Comparison of ENCODE assay signal across 19 cellular contexts in genomic region chr2:241200822-241201395, GRCh38. TPM values are rescaled to one million over a fixed set of nuclear protein-coding genes. Genes with fewer than 3 reads are reported as not detected.
"Had no signal": no experiment of that assay in that cellular context is flagged by ENCODE, and none has a peak within 500 bp of the region (broad histone marks: within the 10 kb centered on the region; RNA-seq: fewer than 3 reads in every experiment).

No MANE protein-coding gene starts in this region.

- H3K9me3 ChIP-seq: gastroesophageal sphincter, heart right ventricle, neutrophil had no signal

- H3K4me1 ChIP-seq: gastroesophageal sphincter, heart right ventricle had no signal

- H3K4me3 ChIP-seq: gastroesophageal sphincter, heart right ventricle had no signal

- H3K27ac Mint-ChIP-seq: activated T-helper 2 cell treated with anti-CD3 and anti-CD28 coated beads, Interferon-gamma antibody, Interleukin-2, Interleukin-4, amounts not matched to agents 10 μg/mL and 5 μg/mL and 100 μg/mL, durations not matched to agents 14 hours and 24 hours and 36 hours; type B pancreatic cell had no signal

- H3K9me3 Mint-ChIP-seq: activated T-helper 2 cell treated with anti-CD3 and anti-CD28 coated beads, Interferon-gamma antibody, Interleukin-2, Interleukin-4, amounts not matched to agents 10 μg/mL and 5 μg/mL and 100 μg/mL, durations not matched to agents 14 hours and 24 hours and 36 hours; type B pancreatic cell had no signal

- H3K4me3 Mint-ChIP-seq: type B pancreatic cell had no signal

- H3K27me3 Mint-ChIP-seq: type B pancreatic cell had no signal

- DNase-seq: activated CD4-positive, alpha-beta T cell treated with anti-CD3 and anti-CD28 coated beads, Interleukin-2, amount 50 U/mL, for 48 hours; activated naive CD4-positive, alpha-beta T cell treated with anti-CD3 and anti-CD28 coated beads, Interleukin-2, amount 50 U/mL, for 16 hours; amniotic stem cell; erythroblast; heart right ventricle; islet precursor cell; midbrain; retina; stimulated activated CD4-positive, alpha-beta T cell treated with anti-CD3 and anti-CD28 coated beads, Interleukin-15, amount 100 ng/mL, for 24 hours; stimulated activated CD4-positive, alpha-beta T cell treated with anti-CD3 and anti-CD28 coated beads, Interleukin-4, amount 100 ng/mL, for 1 hour; stimulated activated naive CD4-positive, alpha-beta T cell; substantia nigra had no signal

- ATAC-seq: heart right ventricle, left lobe of liver had no signal

- H3K36me3 ChIP-seq: gastroesophageal sphincter, heart right ventricle, neutrophil had no signal

- H3K27ac ChIP-seq: gastroesophageal sphincter, heart right ventricle, neutrophil, VCaP had no signal

- H3K36me3 Mint-ChIP-seq: type B pancreatic cell had no signal

- H3K27me3 ChIP-seq: gastroesophageal sphincter, heart right ventricle, neutrophil had no signal

RNA-seq across cellular contexts. Expression of gene ANO7, which starts 12.4 kb away (rescaled TPM):
- total RNA-seq: skeletal muscle tissue had no signal
